Comparison of ENCODE assay signal across 23 cellular contexts in the genomic region with DNA sequence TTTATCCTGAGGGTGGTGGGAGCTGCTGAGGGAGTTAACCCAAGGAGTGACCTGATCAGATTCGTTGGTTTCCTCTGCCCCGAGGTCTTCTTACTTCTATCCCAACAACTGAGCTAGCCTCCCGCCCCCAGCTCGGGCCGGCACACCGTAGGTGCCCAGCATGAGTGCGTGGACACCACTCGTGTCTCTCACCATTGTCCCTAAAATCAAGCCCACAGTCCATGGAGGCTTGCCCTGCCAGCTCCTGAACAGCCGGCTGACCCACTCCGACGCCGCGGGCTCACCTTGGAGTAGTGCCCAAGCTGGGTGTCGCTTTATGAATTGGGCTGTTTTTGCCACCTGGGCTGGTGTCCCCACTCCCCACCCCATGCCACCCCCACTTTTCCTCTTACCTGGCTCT.
"Had no signal": no experiment of that assay in that cellular context is flagged by ENCODE, and none has a peak within 500 bp of the region (broad histone marks: within the 10 kb centered on the region; RNA-seq: fewer than 3 reads in every experiment).

No MANE protein-coding gene starts in this region.

- H3K27ac Mint-ChIP-seq: activated CD4-positive, alpha-beta memory T cell treated with anti-CD3 and anti-CD28 coated beads, Interleukin-2, amount 10 ng/mL, durations not matched to agents 7 days and 5 days; activated naive CD4-positive, alpha-beta T cell treated with anti-CD3 and anti-CD28 coated beads, Interleukin-2, amount 10 ng/mL, durations not matched to agents 7 days and 5 days; activated T-cell treated with anti-CD3 and anti-CD28 coated beads, Interleukin-2, amount 50 U/mL, for 24 hours had no signal

- ATAC-seq: gastroesophageal sphincter; heart right ventricle; left ventricle myocardium superior; mucosa of descending colon; stimulated activated naive CD8-positive, alpha-beta T cell treated with anti-CD3 and anti-CD28 coated beads, Interleukin-15, Interleukin-2, amounts not matched to agents 100 U/mL and 50 U/mL, for 24 hours had no signal

- H3K9me3 Mint-ChIP-seq: activated CD4-positive, alpha-beta memory T cell treated with anti-CD3 and anti-CD28 coated beads, Interleukin-2, amount 10 ng/mL, durations not matched to agents 7 days and 5 days; activated naive CD4-positive, alpha-beta T cell treated with anti-CD3 and anti-CD28 coated beads, Interleukin-2, amount 10 ng/mL, durations not matched to agents 7 days and 5 days; activated T-cell treated with anti-CD3 and anti-CD28 coated beads, Interleukin-2, amount 50 U/mL, for 24 hours; immature natural killer cell had no signal

- H3K36me3 ChIP-seq: esophagus muscularis mucosa, gastroesophageal sphincter, heart right ventricle, sigmoid colon, tibial artery had no signal

- H3K27me3 Mint-ChIP-seq: activated T-cell treated with anti-CD3 and anti-CD28 coated beads, Interleukin-2, amount 50 U/mL, for 24 hours had no signal

- H3K36me3 Mint-ChIP-seq: activated naive CD4-positive, alpha-beta T cell treated with anti-CD3 and anti-CD28 coated beads, Interleukin-2, amount 10 ng/mL, durations not matched to agents 7 days and 5 days; naive thymus-derived CD4-positive, alpha-beta T cell had no signal

- H3K27ac ChIP-seq: esophagus muscularis mucosa, gastroesophageal sphincter, heart right ventricle, parathyroid adenoma, sigmoid colon, tibial artery had no signal

- DNase-seq: activated CD4-positive, alpha-beta memory T cell treated with anti-CD3 and anti-CD28 coated beads, Interleukin-2, amount 10 ng/mL, durations not matched to agents 7 days and 5 days; activated CD4-positive, alpha-beta T cell treated with anti-CD3 and anti-CD28 coated beads for 48 hours; activated CD4-positive, CD25-positive, alpha-beta regulatory T cell; activated effector memory CD4-positive, alpha-beta T cell treated with Interleukin-2 at 50 U/mL for 16 hours; activated naive CD4-positive, alpha-beta T cell treated with anti-CD3 and anti-CD28 coated beads, Interleukin-2, amount 10 ng/mL, durations not matched to agents 7 days and 5 days; activated T-cell treated with anti-CD3 and anti-CD28 coated beads, Interleukin-2, amount 50 U/mL, for 24 hours; aorta; cortex of kidney; heart right ventricle; immature natural killer cell; left ventricle myocardium superior; mesenchymal stem cell; mucosa of descending colon; naive thymus-derived CD4-positive, alpha-beta T cell; sigmoid colon; stimulated activated CD4-positive, alpha-beta T cell treated with anti-CD3 and anti-CD28 coated beads, Interleukin-4, amount 100 ng/mL, for 4 hours; stimulated activated naive CD8-positive, alpha-beta T cell treated with anti-CD3 and anti-CD28 coated beads, Interleukin-15, Interleukin-2, amounts not matched to agents 100 U/mL and 50 U/mL, for 24 hours; substantia nigra; SW 1271; tibial artery had no signal

- H3K4me1 ChIP-seq: parathyroid adenoma had no signal

- H3K9ac ChIP-seq: parathyroid adenoma had no signal

- H2AFZ ChIP-seq: parathyroid adenoma had no signal

- H3K4me3 ChIP-seq: esophagus muscularis mucosa, gastroesophageal sphincter, heart right ventricle, mucosa of descending colon, sigmoid colon, tibial artery had no signal

- H3K4me3 Mint-ChIP-seq: activated CD4-positive, alpha-beta memory T cell treated with anti-CD3 and anti-CD28 coated beads, Interleukin-2, amount 10 ng/mL, durations not matched to agents 7 days and 5 days; activated naive CD4-positive, alpha-beta T cell treated with anti-CD3 and anti-CD28 coated beads, Interleukin-2, amount 10 ng/mL, durations not matched to agents 7 days and 5 days; activated T-cell treated with anti-CD3 and anti-CD28 coated beads, Interleukin-2, amount 50 U/mL, for 24 hours; immature natural killer cell had no signal

- H3K9me3 ChIP-seq: esophagus muscularis mucosa, gastroesophageal sphincter, heart right ventricle, mucosa of descending colon, sigmoid colon, tibial artery had no signal
